Comparison of ENCODE assay signal across 1 cellular context in the genomic region with DNA sequence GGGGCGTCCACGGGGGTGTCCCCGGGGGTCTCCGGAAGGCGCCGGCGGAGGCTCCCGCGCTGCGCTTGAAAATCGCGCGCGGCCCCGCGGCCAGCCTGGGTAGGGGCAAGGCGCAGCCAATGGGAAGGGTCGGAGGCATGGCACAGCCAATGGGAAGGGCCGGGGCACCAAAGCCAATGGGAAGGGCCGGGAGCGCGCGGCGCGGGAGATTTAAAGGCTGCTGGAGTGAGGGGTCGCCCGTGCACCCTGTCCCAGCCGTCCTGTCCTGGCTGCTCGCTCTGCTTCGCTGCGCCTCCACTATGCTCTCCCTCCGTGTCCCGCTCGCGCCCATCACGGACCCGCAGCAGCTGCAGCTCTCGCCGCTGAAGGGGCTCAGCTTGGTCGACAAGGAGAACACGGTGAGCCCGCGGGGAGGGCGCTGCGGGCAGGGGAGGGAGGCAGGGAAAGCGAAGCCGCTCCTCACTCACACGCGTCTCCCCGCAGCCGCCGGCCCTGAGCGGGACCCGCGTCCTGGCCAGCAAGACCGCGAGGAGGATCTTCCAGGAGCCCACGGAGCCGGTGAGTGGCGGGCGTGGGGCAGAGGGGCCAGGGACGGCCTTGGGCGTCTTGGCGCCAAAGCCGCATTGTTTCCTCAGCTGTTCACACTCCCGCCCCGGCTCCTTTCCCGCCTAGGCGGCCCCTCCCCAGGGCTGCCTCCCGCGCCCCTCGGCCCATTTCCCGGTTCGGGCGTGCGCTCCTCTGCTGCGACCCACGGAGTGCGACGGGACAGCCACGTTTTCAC.
A peak's percentile ranks its signal among the peaks of the same experiment; 100 is the strongest.
TF ChIP-seq lines count a peak whose summit lies in the region.

A gene (plus strand): TSS at position 240 of the 781 bp plus-strand sequence. CDS start 60 bp downstream, at position 300.

TF ChIP-seq in HepG2, 621 proteins besides CTCF, POLR2A, EP300 and RAD21 (continued from another document and continues in another):
- TF ChIP-seq, protein P1, sequence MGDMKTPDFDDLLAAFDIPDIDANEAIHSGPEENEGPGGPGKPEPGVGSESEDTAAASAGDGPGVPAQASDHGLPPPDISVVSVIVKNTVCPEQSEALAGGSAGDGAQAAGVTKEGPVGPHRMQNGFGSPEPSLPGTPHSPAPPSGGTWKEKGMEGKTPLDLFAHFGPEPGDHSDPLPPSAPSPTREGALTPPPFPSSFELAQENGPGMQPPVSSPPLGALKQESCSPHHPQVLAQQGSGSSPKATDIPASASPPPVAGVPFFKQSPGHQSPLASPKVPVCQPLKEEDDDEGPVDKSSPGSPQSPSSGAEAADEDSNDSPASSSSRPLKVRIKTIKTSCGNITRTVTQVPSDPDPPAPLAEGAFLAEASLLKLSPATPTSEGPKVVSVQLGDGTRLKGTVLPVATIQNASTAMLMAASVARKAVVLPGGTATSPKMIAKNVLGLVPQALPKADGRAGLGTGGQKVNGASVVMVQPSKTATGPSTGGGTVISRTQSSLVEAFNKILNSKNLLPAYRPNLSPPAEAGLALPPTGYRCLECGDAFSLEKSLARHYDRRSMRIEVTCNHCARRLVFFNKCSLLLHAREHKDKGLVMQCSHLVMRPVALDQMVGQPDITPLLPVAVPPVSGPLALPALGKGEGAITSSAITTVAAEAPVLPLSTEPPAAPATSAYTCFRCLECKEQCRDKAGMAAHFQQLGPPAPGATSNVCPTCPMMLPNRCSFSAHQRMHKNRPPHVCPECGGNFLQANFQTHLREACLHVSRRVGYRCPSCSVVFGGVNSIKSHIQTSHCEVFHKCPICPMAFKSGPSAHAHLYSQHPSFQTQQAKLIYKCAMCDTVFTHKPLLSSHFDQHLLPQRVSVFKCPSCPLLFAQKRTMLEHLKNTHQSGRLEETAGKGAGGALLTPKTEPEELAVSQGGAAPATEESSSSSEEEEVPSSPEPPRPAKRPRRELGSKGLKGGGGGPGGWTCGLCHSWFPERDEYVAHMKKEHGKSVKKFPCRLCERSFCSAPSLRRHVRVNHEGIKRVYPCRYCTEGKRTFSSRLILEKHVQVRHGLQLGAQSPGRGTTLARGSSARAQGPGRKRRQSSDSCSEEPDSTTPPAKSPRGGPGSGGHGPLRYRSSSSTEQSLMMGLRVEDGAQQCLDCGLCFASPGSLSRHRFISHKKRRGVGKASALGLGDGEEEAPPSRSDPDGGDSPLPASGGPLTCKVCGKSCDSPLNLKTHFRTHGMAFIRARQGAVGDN (CRISPR knock-in tag; IDR thresholded peaks at IDR 0.05) = peak; percentile 81
- TF ChIP-seq, protein P2, sequence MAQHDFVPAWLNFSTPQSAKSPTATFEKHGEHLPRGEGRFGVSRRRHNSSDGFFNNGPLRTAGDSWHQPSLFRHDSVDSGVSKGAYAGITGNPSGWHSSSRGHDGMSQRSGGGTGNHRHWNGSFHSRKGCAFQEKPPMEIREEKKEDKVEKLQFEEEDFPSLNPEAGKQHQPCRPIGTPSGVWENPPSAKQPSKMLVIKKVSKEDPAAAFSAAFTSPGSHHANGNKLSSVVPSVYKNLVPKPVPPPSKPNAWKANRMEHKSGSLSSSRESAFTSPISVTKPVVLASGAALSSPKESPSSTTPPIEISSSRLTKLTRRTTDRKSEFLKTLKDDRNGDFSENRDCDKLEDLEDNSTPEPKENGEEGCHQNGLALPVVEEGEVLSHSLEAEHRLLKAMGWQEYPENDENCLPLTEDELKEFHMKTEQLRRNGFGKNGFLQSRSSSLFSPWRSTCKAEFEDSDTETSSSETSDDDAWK (CRISPR knock-in tag; IDR thresholded peaks at IDR 0.05) = no peak
- TF ChIP-seq ZNF496 (CRISPR knock-in tag; IDR thresholded peaks at IDR 0.05; ENCODE audit: insufficient replicate concordance) (peak; percentile 73), ISX (CRISPR knock-in tag; conservative IDR thresholded peaks at IDR 0.05) (0 out of 2 replicates have a peak, but pooled peaks have one; percentile 73), ZNF567 (CRISPR knock-in tag; IDR thresholded peaks at IDR 0.05; ENCODE audit: borderline replicate concordance) (no peak; the same call in none of the 2 replicates), ZNF629 (CRISPR knock-in tag; conservative IDR thresholded peaks at IDR 0.05) (peak; percentile 51; the same call in 1 of the 2 replicates), ZNF678 (CRISPR knock-in tag; IDR thresholded peaks at IDR 0.05) (peak; percentile 70; the same call in 1 of the 2 replicates), PTBP1 (IDR thresholded peaks at IDR 0.05; ENCODE audit: low read depth, low read length, poor library complexity, severe bottlenecking) (no peak), ZNF451 (CRISPR knock-in tag; IDR thresholded peaks at IDR 0.05) (no peak), NFKBIZ (CRISPR knock-in tag; IDR thresholded peaks at IDR 0.05) (no peak), ZSCAN29 (CRISPR knock-in tag; conservative IDR thresholded peaks at IDR 0.05) (no peak), ZFX (CRISPR knock-in tag; IDR thresholded peaks at IDR 0.05; ENCODE audit: low read depth) (no peak), PHB2 (IDR thresholded peaks at IDR 0.05; ENCODE audit: partially characterized antibody) (no peak), SALL1 (CRISPR knock-in tag; IDR thresholded peaks at IDR 0.05) (peak; percentile 81; the same call in 1 of the 2 replicates), STAG1 (CRISPR knock-in tag; IDR thresholded peaks at IDR 0.05) (no peak), ZFP37 (CRISPR knock-in tag; IDR thresholded peaks at IDR 0.05; ENCODE audit: borderline replicate concordance) (0 out of 2 replicates have a peak, but pooled peaks have one; percentile 31), FLYWCH1 (CRISPR knock-in tag; IDR thresholded peaks at IDR 0.05) (peak; percentile 92; the same call in 1 of the 2 replicates), HOXA3 (CRISPR knock-in tag; IDR thresholded peaks at IDR 0.05) (peak; percentile 75), SAFB2 (CRISPR knock-in tag; IDR thresholded peaks at IDR 0.05; ENCODE audit: borderline replicate concordance, low read depth) (peak; percentile 65; the same call in 1 of the 2 replicates), ZNF556 (CRISPR knock-in tag; IDR thresholded peaks at IDR 0.05; ENCODE audit: borderline replicate concordance) (peak; percentile 75), PAF1 (CRISPR knock-in tag; IDR thresholded peaks at IDR 0.05) (no peak), MAF1 (CRISPR knock-in tag; IDR thresholded peaks at IDR 0.05; ENCODE audit: borderline replicate concordance) (0 out of 2 replicates have a peak, but pooled peaks have one; percentile 53), SALL2 (CRISPR knock-in tag; IDR thresholded peaks at IDR 0.05) (peak; percentile 50; the same call in 1 of the 2 replicates), ZNF850 (CRISPR knock-in tag; conservative IDR thresholded peaks at IDR 0.05) (no peak)
- TF ChIP-seq, protein P3, sequence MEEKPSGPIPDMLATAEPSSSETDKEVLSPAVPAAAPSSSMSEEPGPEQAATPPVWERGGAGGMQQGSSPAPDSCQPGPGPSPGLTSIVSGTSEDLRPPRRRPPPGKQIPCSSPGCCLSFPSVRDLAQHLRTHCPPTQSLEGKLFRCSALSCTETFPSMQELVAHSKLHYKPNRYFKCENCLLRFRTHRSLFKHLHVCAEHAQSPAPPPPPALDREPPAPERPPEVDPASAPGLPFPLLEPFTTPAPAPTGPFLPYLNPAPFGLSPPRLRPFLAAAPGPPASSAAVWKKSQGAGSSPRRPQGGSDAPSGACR (CRISPR knock-in tag; IDR thresholded peaks at IDR 0.05) = no peak
- TF ChIP-seq, protein P4, sequence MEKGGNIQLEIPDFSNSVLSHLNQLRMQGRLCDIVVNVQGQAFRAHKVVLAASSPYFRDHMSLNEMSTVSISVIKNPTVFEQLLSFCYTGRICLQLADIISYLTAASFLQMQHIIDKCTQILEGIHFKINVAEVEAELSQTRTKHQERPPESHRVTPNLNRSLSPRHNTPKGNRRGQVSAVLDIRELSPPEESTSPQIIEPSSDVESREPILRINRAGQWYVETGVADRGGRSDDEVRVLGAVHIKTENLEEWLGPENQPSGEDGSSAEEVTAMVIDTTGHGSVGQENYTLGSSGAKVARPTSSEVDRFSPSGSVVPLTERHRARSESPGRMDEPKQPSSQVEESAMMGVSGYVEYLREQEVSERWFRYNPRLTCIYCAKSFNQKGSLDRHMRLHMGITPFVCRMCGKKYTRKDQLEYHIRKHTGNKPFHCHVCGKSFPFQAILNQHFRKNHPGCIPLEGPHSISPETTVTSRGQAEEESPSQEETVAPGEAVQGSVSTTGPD (CRISPR knock-in tag; IDR thresholded peaks at IDR 0.05) = no peak
- TF ChIP-seq, protein P5, sequence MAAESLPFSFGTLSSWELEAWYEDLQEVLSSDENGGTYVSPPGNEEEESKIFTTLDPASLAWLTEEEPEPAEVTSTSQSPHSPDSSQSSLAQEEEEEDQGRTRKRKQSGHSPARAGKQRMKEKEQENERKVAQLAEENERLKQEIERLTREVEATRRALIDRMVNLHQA (CRISPR knock-in tag; IDR thresholded peaks at IDR 0.05) = no peak
- TF ChIP-seq, protein P6, sequence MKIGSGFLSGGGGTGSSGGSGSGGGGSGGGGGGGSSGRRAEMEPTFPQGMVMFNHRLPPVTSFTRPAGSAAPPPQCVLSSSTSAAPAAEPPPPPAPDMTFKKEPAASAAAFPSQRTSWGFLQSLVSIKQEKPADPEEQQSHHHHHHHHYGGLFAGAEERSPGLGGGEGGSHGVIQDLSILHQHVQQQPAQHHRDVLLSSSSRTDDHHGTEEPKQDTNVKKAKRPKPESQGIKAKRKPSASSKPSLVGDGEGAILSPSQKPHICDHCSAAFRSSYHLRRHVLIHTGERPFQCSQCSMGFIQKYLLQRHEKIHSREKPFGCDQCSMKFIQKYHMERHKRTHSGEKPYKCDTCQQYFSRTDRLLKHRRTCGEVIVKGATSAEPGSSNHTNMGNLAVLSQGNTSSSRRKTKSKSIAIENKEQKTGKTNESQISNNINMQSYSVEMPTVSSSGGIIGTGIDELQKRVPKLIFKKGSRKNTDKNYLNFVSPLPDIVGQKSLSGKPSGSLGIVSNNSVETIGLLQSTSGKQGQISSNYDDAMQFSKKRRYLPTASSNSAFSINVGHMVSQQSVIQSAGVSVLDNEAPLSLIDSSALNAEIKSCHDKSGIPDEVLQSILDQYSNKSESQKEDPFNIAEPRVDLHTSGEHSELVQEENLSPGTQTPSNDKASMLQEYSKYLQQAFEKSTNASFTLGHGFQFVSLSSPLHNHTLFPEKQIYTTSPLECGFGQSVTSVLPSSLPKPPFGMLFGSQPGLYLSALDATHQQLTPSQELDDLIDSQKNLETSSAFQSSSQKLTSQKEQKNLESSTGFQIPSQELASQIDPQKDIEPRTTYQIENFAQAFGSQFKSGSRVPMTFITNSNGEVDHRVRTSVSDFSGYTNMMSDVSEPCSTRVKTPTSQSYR (CRISPR knock-in tag; IDR thresholded peaks at IDR 0.05; ENCODE audit: borderline replicate concordance) = no peak
- TF ChIP-seq, protein P7, sequence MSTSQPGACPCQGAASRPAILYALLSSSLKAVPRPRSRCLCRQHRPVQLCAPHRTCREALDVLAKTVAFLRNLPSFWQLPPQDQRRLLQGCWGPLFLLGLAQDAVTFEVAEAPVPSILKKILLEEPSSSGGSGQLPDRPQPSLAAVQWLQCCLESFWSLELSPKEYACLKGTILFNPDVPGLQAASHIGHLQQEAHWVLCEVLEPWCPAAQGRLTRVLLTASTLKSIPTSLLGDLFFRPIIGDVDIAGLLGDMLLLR (CRISPR knock-in tag; IDR thresholded peaks at IDR 0.05) = peak; percentile 91
- TF ChIP-seq, protein P8, sequence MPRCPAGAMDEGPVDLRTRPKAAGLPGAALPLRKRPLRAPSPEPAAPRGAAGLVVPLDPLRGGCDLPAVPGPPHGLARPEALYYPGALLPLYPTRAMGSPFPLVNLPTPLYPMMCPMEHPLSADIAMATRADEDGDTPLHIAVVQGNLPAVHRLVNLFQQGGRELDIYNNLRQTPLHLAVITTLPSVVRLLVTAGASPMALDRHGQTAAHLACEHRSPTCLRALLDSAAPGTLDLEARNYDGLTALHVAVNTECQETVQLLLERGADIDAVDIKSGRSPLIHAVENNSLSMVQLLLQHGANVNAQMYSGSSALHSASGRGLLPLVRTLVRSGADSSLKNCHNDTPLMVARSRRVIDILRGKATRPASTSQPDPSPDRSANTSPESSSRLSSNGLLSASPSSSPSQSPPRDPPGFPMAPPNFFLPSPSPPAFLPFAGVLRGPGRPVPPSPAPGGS (CRISPR knock-in tag; IDR thresholded peaks at IDR 0.05) = peak; percentile 71; the same call in 1 of the 2 replicates
- TF ChIP-seq, protein P9, sequence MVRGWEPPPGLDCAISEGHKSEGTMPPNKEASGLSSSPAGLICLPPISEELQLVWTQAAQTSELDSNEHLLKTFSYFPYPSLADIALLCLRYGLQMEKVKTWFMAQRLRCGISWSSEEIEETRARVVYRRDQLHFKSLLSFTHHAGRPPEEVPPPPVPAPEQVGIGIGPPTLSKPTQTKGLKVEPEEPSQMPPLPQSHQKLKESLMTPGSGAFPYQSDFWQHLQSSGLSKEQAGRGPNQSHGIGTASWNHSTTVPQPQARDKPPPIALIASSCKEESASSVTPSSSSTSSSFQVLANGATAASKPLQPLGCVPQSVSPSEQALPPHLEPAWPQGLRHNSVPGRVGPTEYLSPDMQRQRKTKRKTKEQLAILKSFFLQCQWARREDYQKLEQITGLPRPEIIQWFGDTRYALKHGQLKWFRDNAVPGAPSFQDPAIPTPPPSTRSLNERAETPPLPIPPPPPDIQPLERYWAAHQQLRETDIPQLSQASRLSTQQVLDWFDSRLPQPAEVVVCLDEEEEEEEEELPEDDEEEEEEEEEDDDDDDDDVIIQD (CRISPR knock-in tag; IDR thresholded peaks at IDR 0.05; ENCODE audit: low read depth) = no peak
- TF ChIP-seq, protein P10, sequence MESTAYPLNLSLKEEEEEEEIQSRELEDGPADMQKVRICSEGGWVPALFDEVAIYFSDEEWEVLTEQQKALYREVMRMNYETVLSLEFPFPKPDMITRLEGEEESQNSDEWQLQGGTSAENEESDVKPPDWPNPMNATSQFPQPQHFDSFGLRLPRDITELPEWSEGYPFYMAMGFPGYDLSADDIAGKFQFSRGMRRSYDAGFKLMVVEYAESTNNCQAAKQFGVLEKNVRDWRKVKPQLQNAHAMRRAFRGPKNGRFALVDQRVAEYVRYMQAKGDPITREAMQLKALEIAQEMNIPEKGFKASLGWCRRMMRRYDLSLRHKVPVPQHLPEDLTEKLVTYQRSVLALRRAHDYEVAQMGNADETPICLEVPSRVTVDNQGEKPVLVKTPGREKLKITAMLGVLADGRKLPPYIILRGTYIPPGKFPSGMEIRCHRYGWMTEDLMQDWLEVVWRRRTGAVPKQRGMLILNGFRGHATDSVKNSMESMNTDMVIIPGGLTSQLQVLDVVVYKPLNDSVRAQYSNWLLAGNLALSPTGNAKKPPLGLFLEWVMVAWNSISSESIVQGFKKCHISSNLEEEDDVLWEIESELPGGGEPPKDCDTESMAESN (CRISPR knock-in tag; conservative IDR thresholded peaks at IDR 0.05) = peak; percentile 100
- TF ChIP-seq, protein P11, sequence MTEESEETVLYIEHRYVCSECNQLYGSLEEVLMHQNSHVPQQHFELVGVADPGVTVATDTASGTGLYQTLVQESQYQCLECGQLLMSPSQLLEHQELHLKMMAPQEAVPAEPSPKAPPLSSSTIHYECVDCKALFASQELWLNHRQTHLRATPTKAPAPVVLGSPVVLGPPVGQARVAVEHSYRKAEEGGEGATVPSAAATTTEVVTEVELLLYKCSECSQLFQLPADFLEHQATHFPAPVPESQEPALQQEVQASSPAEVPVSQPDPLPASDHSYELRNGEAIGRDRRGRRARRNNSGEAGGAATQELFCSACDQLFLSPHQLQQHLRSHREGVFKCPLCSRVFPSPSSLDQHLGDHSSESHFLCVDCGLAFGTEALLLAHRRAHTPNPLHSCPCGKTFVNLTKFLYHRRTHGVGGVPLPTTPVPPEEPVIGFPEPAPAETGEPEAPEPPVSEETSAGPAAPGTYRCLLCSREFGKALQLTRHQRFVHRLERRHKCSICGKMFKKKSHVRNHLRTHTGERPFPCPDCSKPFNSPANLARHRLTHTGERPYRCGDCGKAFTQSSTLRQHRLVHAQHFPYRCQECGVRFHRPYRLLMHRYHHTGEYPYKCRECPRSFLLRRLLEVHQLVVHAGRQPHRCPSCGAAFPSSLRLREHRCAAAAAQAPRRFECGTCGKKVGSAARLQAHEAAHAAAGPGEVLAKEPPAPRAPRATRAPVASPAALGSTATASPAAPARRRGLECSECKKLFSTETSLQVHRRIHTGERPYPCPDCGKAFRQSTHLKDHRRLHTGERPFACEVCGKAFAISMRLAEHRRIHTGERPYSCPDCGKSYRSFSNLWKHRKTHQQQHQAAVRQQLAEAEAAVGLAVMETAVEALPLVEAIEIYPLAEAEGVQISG (CRISPR knock-in tag; IDR thresholded peaks at IDR 0.05) = peak; percentile 80; the same call in 1 of the 2 replicates
